ENCODE assay signal across 1 cellular context in genomic region chr14:104974146-104974541, GRCh38.
TF ChIP-seq lines count a peak whose summit lies in the region.

No MANE protein-coding gene starts in this region.

TF ChIP-seq in IMR-90, 13 proteins besides CTCF, POLR2A, EP300 and RAD21:
- TF ChIP-seq ELK1 (IDR thresholded peaks at IDR 0.05; ENCODE audit: borderline replicate concordance, low read depth, low read length) (no peak), CHD1 (IDR thresholded peaks at IDR 0.05; ENCODE audit: low read depth, low read length) (no peak), SMC3 (IDR thresholded peaks at IDR 0.05; ENCODE audit: low read depth, low read length) (no peak), FOS (IDR thresholded peaks at IDR 0.05; ENCODE audit: low read depth, low read length) (no peak), NFE2L2 (IDR thresholded peaks at IDR 0.05; ENCODE audit: low read depth, low read length) (no peak), MAZ (IDR thresholded peaks at IDR 0.05; ENCODE audit: borderline replicate concordance, low read depth, low read length) (no peak), RCOR1 (IDR thresholded peaks at IDR 0.05; ENCODE audit: insufficient replicate concordance, low read length) (no peak), BHLHE40 (IDR thresholded peaks at IDR 0.05; ENCODE audit: low read depth, low read length) (no peak), MXI1 (IDR thresholded peaks at IDR 0.05; ENCODE audit: borderline replicate concordance, low read depth, low read length) (no peak), USF2 (IDR thresholded peaks at IDR 0.05; ENCODE audit: low read depth, low read length) (no peak), MAFK (IDR thresholded peaks at IDR 0.05; ENCODE audit: low read depth, low read length) (no peak), RFX5 (IDR thresholded peaks at IDR 0.05; ENCODE audit: low read depth, low read length) (no peak), CEBPB (IDR thresholded peaks at IDR 0.05; ENCODE audit: low read depth, low read length) (no peak)
